In genomic region chr10:34539533-34540315, GRCh38 we compare ENCODE assay signal across 10 cellular contexts.
DNase-seq lines count a peak whose midpoint lies in the region; ATAC-seq and TF ChIP-seq lines count a peak whose summit lies in the region.
"Had no signal": no experiment of that assay in that cellular context is flagged by ENCODE, and none has a peak within 500 bp of the region (broad histone marks: within the 10 kb centered on the region; RNA-seq: fewer than 3 reads in every experiment).

No MANE protein-coding gene starts in this region.

- H3K27ac Mint-ChIP-seq in chondrocyte (ENCODE audit: unreplicated experiment) (peak overlapping the region; percentile 12), type B pancreatic cell (no peak overlapping the region)

- H3K36me3 Mint-ChIP-seq in chondrocyte (ENCODE audit: low read depth) (no peaks in the 10 kb centered on the region), type B pancreatic cell (no peaks in the 10 kb centered on the region)

- H3K4me3 Mint-ChIP-seq in chondrocyte (ENCODE audit: unreplicated experiment) (no peak overlapping the region), type B pancreatic cell (no peak overlapping the region)

- H3K9ac ChIP-seq in mucosa of rectum (ENCODE audit: low read depth in 1 of 2, low read length in 2 of 2), result peak overlapping the region; percentile 42 to 65

- no peaks in the 10 kb centered on the region for H3K4me1 ChIP-seq in mucosa of rectum (ENCODE audit: control insufficient read depth in 2 of 2, insufficient read depth in 2 of 2, low read length in 2 of 2)

- H3K9me3 Mint-ChIP-seq in chondrocyte (ENCODE audit: low read depth), result peaks cover 9% of the 10 kb centered on the region
- peaks cover 2% of the 10 kb centered on the region for H3K9me3 Mint-ChIP-seq in type B pancreatic cell

- DNase-seq in GM04504 (ENCODE audit: low read depth) (peak; percentile 40), chondrocyte (ENCODE audit: low spot score) (no peak), cerebellar cortex (ENCODE audit: low spot score) (no peak), type B pancreatic cell (ENCODE audit: extremely low spot score, unreplicated experiment) (no peak), DMS153 treated with DMSO at 0.1 percent for 48 hours (lab: John Stamatoyannopoulos, UW; ENCODE audit: unreplicated experiment) (no peak)
- DNase-seq: activated T-cell treated with anti-CD3 and anti-CD28 coated beads, Interleukin-2, amount 50 U/mL, for 48 hours; PC-9 had no signal

- no peak for TF ChIP-seq CTCF in chondrocyte (IDR thresholded peaks at IDR 0.05)
- TF ChIP-seq CTCF in type B pancreatic cell (conservative IDR thresholded peaks at IDR 0.05), result no peak

- H3K36me3 ChIP-seq in mucosa of rectum (ENCODE audit: control insufficient read depth in 2 of 2, insufficient read depth in 2 of 2, low read length in 2 of 2), result no peaks in the 10 kb centered on the region

- ATAC-seq in HG02642 (IDR thresholded peaks at IDR 0.05; ENCODE audit: poor library complexity, unreplicated experiment) (peak; percentile 31), GM21360 (IDR thresholded peaks at IDR 0.05; ENCODE audit: unreplicated experiment) (no peak)

- H3K27me3 ChIP-seq in mucosa of rectum (ENCODE audit: control insufficient read depth in 2 of 2, insufficient read depth in 2 of 2, low read length in 2 of 2), result no peaks in the 10 kb centered on the region

- no peaks in the 10 kb centered on the region for H3K9me3 ChIP-seq in mucosa of rectum (ENCODE audit: control insufficient read depth in 2 of 2, low read length in 2 of 2)

- peak overlapping the region; percentile 12 to 64 for H3K4me3 ChIP-seq in mucosa of rectum (ENCODE audit: low read length in 2 of 2)
- H3K4me3 ChIP-seq: PC-9 had no signal

- peaks cover 36% of the 10 kb centered on the region for H3K4me1 Mint-ChIP-seq in chondrocyte (ENCODE audit: low read depth)
- H3K4me1 Mint-ChIP-seq in type B pancreatic cell (ENCODE audit: unreplicated experiment), result peaks cover 24% of the 10 kb centered on the region

- H3K27ac ChIP-seq in mucosa of rectum (ENCODE audit: low read depth in 2 of 2, low read length in 2 of 2), result peak overlapping the region; percentile 13 to 70
- H3K27ac ChIP-seq: PC-9 had no signal

- H3K27me3 Mint-ChIP-seq in chondrocyte (ENCODE audit: low read depth) (no peaks in the 10 kb centered on the region), type B pancreatic cell (no peaks in the 10 kb centered on the region)
